ENCODE assay signal across 19 cellular contexts in genomic region chr18:58180172-58180571, GRCh38.
DNase-seq lines count a peak whose midpoint lies in the region; TF ChIP-seq lines count a peak whose summit lies in the region.
"Had no signal": no experiment of that assay in that cellular context is flagged by ENCODE, and none has a peak within 500 bp of the region (broad histone marks: within the 10 kb centered on the region; RNA-seq: fewer than 3 reads in every experiment).

No MANE protein-coding gene starts in this region.

- H3K4me1 Mint-ChIP-seq in glutamatergic neuron (ENCODE audit: low read depth, unreplicated experiment) = peaks cover 56% of the 10 kb centered on the region
- H3K4me1 Mint-ChIP-seq: immature natural killer cell had no signal

- H3K27me3 ChIP-seq in parathyroid adenoma (ENCODE audit: control insufficient read depth, insufficient read depth, low read length) (no peaks in the 10 kb centered on the region), smooth muscle cell (ENCODE audit: low read depth) (no peaks in the 10 kb centered on the region)
- H3K27me3 ChIP-seq: BLaER1 treated with 17β-estradiol and CSF1 and Interleukin-3, amounts not matched to agents 10 nM and 100 nM; gastroesophageal sphincter had no signal

- DNase-seq in HUDEP-2 (lab: John Stamatoyannopoulos, UW; ENCODE audit: unreplicated experiment in 76 of 76) = peak in 51 of 76 experiments; percentile 3 to 74 (median 34)
- DNase-seq in glutamatergic neuron = no peak
- no peak for DNase-seq in posterior vena cava (ENCODE audit: low spot score)
- DNase-seq in dermis blood vessel endothelial cell = no peak
- DNase-seq in smooth muscle cell (lab: John Stamatoyannopoulos, UW; ENCODE audit: unreplicated experiment) = no peak
- DNase-seq in activated CD8-positive, alpha-beta memory T cell treated with anti-CD3 and anti-CD28 coated beads for 24 hours = no peak
- DNase-seq: amniotic stem cell, NCI-H1436 treated with DMSO at 0.1 percent for 48 hours, NCI-H2081 treated with DMSO at 0.1 percent for 48 hours, Right ventricle myocardium superior had no signal

- no peaks in the 10 kb centered on the region for H3K36me3 ChIP-seq in parathyroid adenoma (ENCODE audit: control insufficient read depth, insufficient read depth, low read length)
- H3K36me3 ChIP-seq in smooth muscle cell (ENCODE audit: low read depth) = no peaks in the 10 kb centered on the region
- H3K36me3 ChIP-seq: BLaER1 treated with 17β-estradiol and CSF1 and Interleukin-3, amounts not matched to agents 10 nM and 100 nM; gastroesophageal sphincter had no signal

- H3K4me2 ChIP-seq in parathyroid adenoma (ENCODE audit: low read length) (no peak overlapping the region), smooth muscle cell (no peak overlapping the region)
- H3K4me2 ChIP-seq: BLaER1 treated with 17β-estradiol and CSF1 and Interleukin-3, amounts not matched to agents 10 nM and 100 nM had no signal

- WGBS in smooth muscle cell (ENCODE audit: low lambda C conversion rate) = 93% methylated on average over 16 of the region's 16 CpGs

- H3K27ac ChIP-seq in C4-2B (peak overlapping the region; percentile 71), parathyroid adenoma (no peak overlapping the region), smooth muscle cell (ENCODE audit: low read depth) (no peak overlapping the region)
- H3K27ac ChIP-seq: BLaER1 treated with 17β-estradiol and CSF1 and Interleukin-3, amounts not matched to agents 10 nM and 100 nM; gastroesophageal sphincter; PC-9 had no signal

- H3K27me3 Mint-ChIP-seq in glutamatergic neuron (ENCODE audit: unreplicated experiment) = peaks cover 7% of the 10 kb centered on the region
- H3K27me3 Mint-ChIP-seq: memory B cell had no signal

- TF ChIP-seq CTCF in C4-2B (conservative IDR thresholded peaks at IDR 0.05) = no peak
- no peak for TF ChIP-seq CTCF in glutamatergic neuron (IDR thresholded peaks at IDR 0.05; ENCODE audit: partially characterized antibody, unreplicated experiment)
- no peak for TF ChIP-seq CTCF in parathyroid adenoma (IDR thresholded peaks at IDR 0.05)
- TF ChIP-seq CTCF in smooth muscle cell (IDR thresholded peaks at IDR 0.05; ENCODE audit: borderline replicate concordance, insufficient read depth, poor library complexity, severe bottlenecking) = no peak

- H3K4me3 ChIP-seq in parathyroid adenoma (ENCODE audit: low read depth, low read length) (no peak overlapping the region), smooth muscle cell (no peak overlapping the region)
- H3K4me3 ChIP-seq: BLaER1 treated with 17β-estradiol and CSF1 and Interleukin-3, amounts not matched to agents 10 nM and 100 nM; gastroesophageal sphincter; PC-9 had no signal

- peaks cover 37% of the 10 kb centered on the region for H3K4me1 ChIP-seq in parathyroid adenoma
- peaks cover 12% of the 10 kb centered on the region for H3K4me1 ChIP-seq in smooth muscle cell (ENCODE audit: low read depth)

- H3K79me2 ChIP-seq in parathyroid adenoma = no peaks in the 10 kb centered on the region
- H3K79me2 ChIP-seq in smooth muscle cell (ENCODE audit: low read depth) = no peaks in the 10 kb centered on the region

- peak overlapping the region; percentile 34 for H3K4me3 Mint-ChIP-seq in glutamatergic neuron (ENCODE audit: unreplicated experiment)
- H3K4me3 Mint-ChIP-seq: immature natural killer cell, memory B cell had no signal

- intact Hi-C loops in posterior vena cava (cut with DNase I) = no loop called here

- no peaks in the 10 kb centered on the region for H3F3A ChIP-seq in smooth muscle cell (ENCODE audit: low read depth)

- no peaks in the 10 kb centered on the region for H4K20me1 ChIP-seq in smooth muscle cell (ENCODE audit: low read depth)

- H3K36me3 Mint-ChIP-seq in glutamatergic neuron (ENCODE audit: unreplicated experiment) = no peaks in the 10 kb centered on the region
- H3K36me3 Mint-ChIP-seq: immature natural killer cell, memory B cell had no signal

- H2AFZ ChIP-seq in parathyroid adenoma (peak overlapping the region; percentile 26), smooth muscle cell (ENCODE audit: low read depth) (no peak overlapping the region)
- H2AFZ ChIP-seq: PC-9 had no signal

- peaks cover 8% of the 10 kb centered on the region for H3K9me3 Mint-ChIP-seq in glutamatergic neuron (ENCODE audit: unreplicated experiment)
- H3K9me3 Mint-ChIP-seq: activated T-helper 2 cell treated with anti-CD3 and anti-CD28 coated beads, Interferon-gamma antibody, Interleukin-2, Interleukin-4, amounts not matched to agents 10 μg/mL and 5 μg/mL and 100 μg/mL, durations not matched to agents 14 hours and 24 hours and 36 hours; immature natural killer cell; memory B cell had no signal

- H3K9ac ChIP-seq in parathyroid adenoma = no peak overlapping the region
- no peak overlapping the region for H3K9ac ChIP-seq in smooth muscle cell (ENCODE audit: low read depth)
- H3K9ac ChIP-seq: BLaER1 treated with 17β-estradiol and CSF1 and Interleukin-3, amounts not matched to agents 10 nM and 100 nM had no signal

- no peaks in the 10 kb centered on the region for H3K9me3 ChIP-seq in parathyroid adenoma (ENCODE audit: control insufficient read depth, low read length)
- H3K9me3 ChIP-seq in smooth muscle cell (replicated peaks; ENCODE audit: low read depth) = no peaks in the 10 kb centered on the region
- H3K9me3 ChIP-seq: BLaER1 treated with 17β-estradiol and CSF1 and Interleukin-3, amounts not matched to agents 10 nM and 100 nM; Caco-2; gastroesophageal sphincter had no signal

- peak overlapping the region; percentile 84 for H3K27ac Mint-ChIP-seq in glutamatergic neuron (ENCODE audit: unreplicated experiment)
- H3K27ac Mint-ChIP-seq: activated T-helper 2 cell treated with anti-CD3 and anti-CD28 coated beads, Interferon-gamma antibody, Interleukin-2, Interleukin-4, amounts not matched to agents 10 μg/mL and 5 μg/mL and 100 μg/mL, durations not matched to agents 14 hours and 24 hours and 36 hours; immature natural killer cell; memory B cell had no signal

Comparison
In these comparisons a context has a peak if more than half of its experiments do, and no peak if none do; other contexts are left out.
1. DNase-seq: peak in HUDEP-2 (51 of 76); none in glutamatergic neuron (single experiment), posterior vena cava (single experiment), dermis blood vessel endothelial cell (single experiment), smooth muscle cell (single experiment) and activated CD8-positive, alpha-beta memory T cell treated with anti-CD3 and anti-CD28 coated beads for 24 hours (single experiment).